ENCODE assay signal across 1 cellular context in the genomic region with DNA sequence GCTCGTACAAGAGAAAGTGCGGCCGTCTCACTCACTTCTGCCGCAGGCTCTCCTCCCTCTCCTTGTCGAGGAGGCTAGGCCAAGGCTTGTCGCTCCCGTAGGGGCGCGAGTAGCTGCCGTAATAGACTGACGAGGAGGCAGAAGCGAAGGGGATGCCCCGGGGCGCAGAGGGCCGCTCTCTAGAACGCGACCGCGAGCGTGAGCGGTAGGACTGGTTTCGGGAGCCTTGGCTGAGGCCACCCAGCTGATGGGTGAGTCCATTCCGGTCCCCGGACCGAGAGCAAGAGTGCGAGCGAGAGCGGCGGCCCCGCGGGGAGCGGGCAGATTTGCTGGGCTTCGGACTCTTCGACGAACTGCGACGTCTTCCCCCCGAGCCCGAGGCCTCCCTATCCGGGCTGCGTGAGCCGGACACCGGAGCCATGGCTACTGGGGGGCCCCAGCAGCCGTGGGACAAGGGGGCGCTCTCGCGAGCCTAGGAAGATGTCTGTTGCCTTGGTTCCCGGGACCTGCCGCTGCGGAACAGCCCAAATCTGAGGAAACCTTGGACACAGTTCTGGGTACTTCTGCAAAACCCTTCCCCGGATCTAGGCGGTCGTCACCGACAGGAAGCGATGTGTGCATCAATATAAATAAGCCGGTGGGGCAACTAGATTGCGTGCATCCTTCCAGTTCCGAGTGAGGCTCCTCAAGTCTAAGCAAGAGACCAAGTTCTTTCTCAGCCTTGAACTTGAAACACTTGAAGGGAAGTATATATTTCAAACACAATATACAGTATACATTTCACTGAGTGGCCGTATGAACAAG.
TF ChIP-seq lines count a peak whose summit lies in the region.

NKAP (minus strand) TSS at position 567 of the 804 bp plus-strand sequence; CDS start at position 421, 146 bp downstream.

TF ChIP-seq in A549, 52 proteins besides CTCF, POLR2A, EP300 and RAD21 (continued from another document):
- peak; percentile 82 for TF ChIP-seq REST (IDR thresholded peaks at IDR 0.05)
- peak in 1 of 2 experiments; percentile 39; a peak in 1 of 4 replicates for TF ChIP-seq CEBPB (IDR thresholded peaks at IDR 0.05)
- TF ChIP-seq FOXS1 (CRISPR knock-in tag; IDR thresholded peaks at IDR 0.05): peak; percentile 95; the same call in 1 of the 2 replicates
- TF ChIP-seq EHMT2 (IDR thresholded peaks at IDR 0.05; ENCODE audit: low read depth): peak; percentile 71
- no peak for TF ChIP-seq HEYL (CRISPR knock-in tag; IDR thresholded peaks at IDR 0.05)
- TF ChIP-seq, protein P1, sequence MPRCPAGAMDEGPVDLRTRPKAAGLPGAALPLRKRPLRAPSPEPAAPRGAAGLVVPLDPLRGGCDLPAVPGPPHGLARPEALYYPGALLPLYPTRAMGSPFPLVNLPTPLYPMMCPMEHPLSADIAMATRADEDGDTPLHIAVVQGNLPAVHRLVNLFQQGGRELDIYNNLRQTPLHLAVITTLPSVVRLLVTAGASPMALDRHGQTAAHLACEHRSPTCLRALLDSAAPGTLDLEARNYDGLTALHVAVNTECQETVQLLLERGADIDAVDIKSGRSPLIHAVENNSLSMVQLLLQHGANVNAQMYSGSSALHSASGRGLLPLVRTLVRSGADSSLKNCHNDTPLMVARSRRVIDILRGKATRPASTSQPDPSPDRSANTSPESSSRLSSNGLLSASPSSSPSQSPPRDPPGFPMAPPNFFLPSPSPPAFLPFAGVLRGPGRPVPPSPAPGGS (IDR thresholded peaks at IDR 0.05): peak; percentile 61; the same call in 1 of the 3 replicates
- TF ChIP-seq CHD2 (IDR thresholded peaks at IDR 0.05; ENCODE audit: low read length, partially characterized antibody): peak; percentile 86
- TF ChIP-seq KDM5A (IDR thresholded peaks at IDR 0.05): peak; percentile 72
- TF ChIP-seq JUN (IDR thresholded peaks at IDR 0.05): peak; percentile 47 to 79; a peak in 4 of 5 replicates
